Comparison of ENCODE assay signal across 16 cellular contexts in the genomic region with DNA sequence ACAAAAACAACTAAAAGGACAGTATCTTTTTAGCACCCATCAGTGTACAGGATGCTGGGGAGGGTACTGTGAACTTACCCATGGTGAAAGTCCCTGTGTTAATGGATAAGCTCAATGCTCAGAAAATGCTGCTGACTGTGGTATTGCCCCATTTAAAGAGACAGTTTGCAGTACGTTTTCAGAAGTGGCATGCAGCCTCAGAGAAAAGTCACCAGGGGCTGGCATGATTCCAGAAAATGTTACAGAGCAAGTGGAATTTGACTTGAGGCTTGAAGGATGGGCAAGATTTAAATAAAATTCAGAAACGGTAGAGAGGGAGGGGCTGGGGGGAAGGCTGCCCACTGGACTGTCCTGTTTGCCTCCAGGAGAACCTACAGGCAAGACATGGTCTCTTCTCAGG. TPM values are rescaled to one million over a fixed set of nuclear protein-coding genes. Genes with fewer than 3 reads are reported as not detected.
DNase-seq lines count a peak whose midpoint lies in the region; ATAC-seq, FAIRE-seq and TF ChIP-seq lines count a peak whose summit lies in the region.
"Had no signal": no experiment of that assay in that cellular context is flagged by ENCODE, and none has a peak within 500 bp of the region (broad histone marks: within the 10 kb centered on the region; RNA-seq: fewer than 3 reads in every experiment).

No MANE protein-coding gene starts in this region.

- no peaks in the 10 kb centered on the region for H3F3A ChIP-seq in neural progenitor cell (ENCODE audit: low read depth)

- peaks cover 82% of the 10 kb centered on the region for H3K4me1 Mint-ChIP-seq in neural progenitor cell

- H3K4me3 ChIP-seq in ACC112 (ENCODE audit: low read depth, low read length): no peak overlapping the region
- peak overlapping the region; percentile 21 for H3K4me3 ChIP-seq in coronary artery
- no peak overlapping the region for H3K4me3 ChIP-seq in neural progenitor cell
- H3K4me3 ChIP-seq: upper lobe of left lung had no signal

- H3K4me3 Mint-ChIP-seq in neural progenitor cell: no peak overlapping the region
- H3K4me3 Mint-ChIP-seq: activated naive CD4-positive, alpha-beta T cell treated with anti-CD3 and anti-CD28 coated beads, Interleukin-2, amount 50 U/mL, for 24 hours had no signal

- H3K36me3 Mint-ChIP-seq in neural progenitor cell: peaks cover 44% of the 10 kb centered on the region
- H3K36me3 Mint-ChIP-seq: activated naive CD4-positive, alpha-beta T cell treated with anti-CD3 and anti-CD28 coated beads, Interleukin-2, amount 50 U/mL, for 24 hours had no signal

- H2AFZ ChIP-seq in ACC112 (ENCODE audit: low read length, unreplicated experiment) (no peak overlapping the region), neural progenitor cell (replicated peaks) (no peak overlapping the region)

- H3K4me1 ChIP-seq in ACC112 (ENCODE audit: control insufficient read depth, insufficient read depth, low read length, unreplicated experiment): peaks cover 56% of the 10 kb centered on the region
- H3K4me1 ChIP-seq in neural progenitor cell: peaks cover 12% of the 10 kb centered on the region

- ATAC-seq in HG03442 (IDR thresholded peaks at IDR 0.05; ENCODE audit: unreplicated experiment): no peak

- no peak overlapping the region for H3K9ac ChIP-seq in neural progenitor cell

- peak overlapping the region; percentile 34 for H3K27ac Mint-ChIP-seq in neural progenitor cell
- H3K27ac Mint-ChIP-seq: activated naive CD4-positive, alpha-beta T cell treated with anti-CD3 and anti-CD28 coated beads, Interleukin-2, amount 50 U/mL, for 24 hours had no signal

- H3K4me2 ChIP-seq in neural progenitor cell: no peak overlapping the region

- TF ChIP-seq CTCF in coronary artery (IDR thresholded peaks at IDR 0.05): no peak
- TF ChIP-seq CTCF in neural progenitor cell (IDR thresholded peaks at IDR 0.05): no peak

- peaks cover 71% of the 10 kb centered on the region for H4K20me1 ChIP-seq in neural progenitor cell (ENCODE audit: low read depth)

- H3K27ac ChIP-seq in ACC112 (ENCODE audit: low read depth, low read length) (peak overlapping the region; percentile 49), coronary artery (peak overlapping the region; percentile 68 to 70), neural progenitor cell (no peak overlapping the region)

- no peaks in the 10 kb centered on the region for H3K9me3 ChIP-seq in neural progenitor cell (ENCODE audit: low read depth)
- H3K9me3 ChIP-seq: BE2C, upper lobe of left lung had no signal

- DNase-seq in MV-4-11 (lab: John Stamatoyannopoulos, UW): peak; percentile 27
- DNase-seq in coronary artery (ENCODE audit: low spot score): no peak
- no peak for DNase-seq in neural progenitor cell (ENCODE audit: low spot score)
- DNase-seq in activated gamma-delta T cell treated with Interleukin-2 at 50 U/mL for 16 hours: no peak
- DNase-seq in NCI-H69 (lab: John Stamatoyannopoulos, UW): no peak
- no peak for DNase-seq in frontal cortex (ENCODE audit: low spot score in 2 of 2)
- DNase-seq: cortex of kidney; NCI-H2107; stimulated activated CD4-positive, alpha-beta T cell treated with anti-CD3 and anti-CD28 coated beads, Interleukin-15, amount 100 ng/mL, for 24 hours had no signal

- H3K9me3 Mint-ChIP-seq in neural progenitor cell: no peaks in the 10 kb centered on the region
- H3K9me3 Mint-ChIP-seq: activated naive CD4-positive, alpha-beta T cell treated with anti-CD3 and anti-CD28 coated beads, Interleukin-2, amount 50 U/mL, for 24 hours had no signal

- H3K79me2 ChIP-seq in ACC112 (ENCODE audit: control insufficient read depth, insufficient read depth, low read length, unreplicated experiment): peaks cover 69% of the 10 kb centered on the region
- peaks cover 51% of the 10 kb centered on the region for H3K79me2 ChIP-seq in neural progenitor cell (ENCODE audit: low read depth)

- H3K36me3 ChIP-seq in ACC112 (ENCODE audit: insufficient read depth, low read length) (peaks cover 38% of the 10 kb centered on the region), neural progenitor cell (no peaks in the 10 kb centered on the region)
- H3K36me3 ChIP-seq: upper lobe of left lung had no signal

- H3K27me3 Mint-ChIP-seq in neural progenitor cell (ENCODE audit: insufficient read depth, low read depth): peaks cover 4% of the 10 kb centered on the region

- no peak for FAIRE-seq in frontal cortex (lab: Jason Lieb, UNC)
- FAIRE-seq: GM12891 had no signal

- no peaks in the 10 kb centered on the region for H3K27me3 ChIP-seq in ACC112 (ENCODE audit: insufficient read depth, low read length)
- H3K27me3 ChIP-seq in neural progenitor cell: no peaks in the 10 kb centered on the region
- H3K27me3 ChIP-seq: BE2C, upper lobe of left lung had no signal

RNA-seq across cellular contexts. Expression of a gene that starts 7.2 kb away (rescaled TPM):
- total RNA-seq in neural progenitor cell (ENCODE audit: low replicate concordance): 21.6 and 29.4 TPM in 2 replicates
- 3.7 TPM for total RNA-seq in frontal cortex
- total RNA-seq: HT-29 had no signal
